8 cellular contexts compared by ENCODE assay signal in the genomic region with DNA sequence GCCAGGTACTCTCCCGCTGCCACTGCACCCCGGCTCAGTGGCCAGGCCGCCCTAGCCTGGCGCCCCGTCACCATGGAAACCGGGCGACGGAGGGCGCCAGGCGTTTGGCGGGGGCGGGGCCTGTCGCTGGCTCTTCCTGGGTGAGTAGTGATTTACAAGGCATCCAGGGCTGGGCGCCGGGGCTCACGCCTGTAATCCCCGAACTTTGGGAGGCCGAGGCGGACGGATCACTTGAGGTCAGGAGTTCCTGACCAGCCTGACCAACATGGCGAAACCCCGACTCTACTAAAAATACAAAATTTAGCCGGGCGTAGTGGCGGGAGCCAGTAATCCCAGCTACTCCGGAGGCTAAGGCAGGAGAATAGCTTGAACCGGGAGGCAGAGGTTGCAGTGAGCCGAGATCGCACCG. TPM values are rescaled to one million over a fixed set of nuclear protein-coding genes. Genes with fewer than 3 reads are reported as not detected.
DNase-seq lines count a peak whose midpoint lies in the region; TF ChIP-seq lines count a peak whose summit lies in the region.
"Not testable (repeated sequence)": the region's sequence is repeated elsewhere in the genome, so short reads cannot be mapped to it uniquely, and the experiment has no call there.

A gene (minus strand): TSS at position 107 of the 409 bp plus-strand sequence. CDS start 116 bp downstream, outside the sequence.

- peak within 1 kb of the TSS in 1 of 2 experiments; percentile 36; a peak in 2 of 4 replicates for H3K27ac ChIP-seq in SK-N-SH (ENCODE audit: low read depth in 2 of 2, low read length in 1 of 2)
- not testable (repeated sequence) for H3K27ac ChIP-seq in trophoblast cell (ENCODE audit: low read depth, low read length); suprapubic skin

- peak within 1 kb of the TSS; percentile 75 for H3K4me3 Mint-ChIP-seq in activated naive CD4-positive, alpha-beta T cell treated with anti-CD3 and anti-CD28 coated beads for 36 hours
- peak within 1 kb of the TSS; percentile 75 for H3K4me3 Mint-ChIP-seq in glutamatergic neuron (ENCODE audit: unreplicated experiment)

- DNase-seq in HFF-Myc (ENCODE audit: extremely low read depth, low read depth); SK-N-SH: not testable (repeated sequence)
- peak; percentile 58 for DNase-seq in MG63
- DNase-seq in activated naive CD4-positive, alpha-beta T cell treated with anti-CD3 and anti-CD28 coated beads for 36 hours: peak; percentile 68
- peak; percentile 76 for DNase-seq in glutamatergic neuron
- DNase-seq in trophoblast cell: peak; percentile 21 to 59
- peak in 1 of 2 donors; percentile 74 for DNase-seq in suprapubic skin (ENCODE audit: low spot score in 2 of 2)

- not testable (repeated sequence) for H3K27me3 ChIP-seq in MG63; SK-N-SH (ENCODE audit: insufficient read depth); trophoblast cell (ENCODE audit: insufficient read depth, low read length); suprapubic skin

- TF ChIP-seq EP300 in SK-N-SH (IDR thresholded peaks at IDR 0.05; ENCODE audit: borderline replicate concordance in 1 of 2, low read depth in 1 of 2, low read length in 1 of 2); suprapubic skin (IDR thresholded peaks at IDR 0.05): not testable (repeated sequence)

- H3K4ac ChIP-seq in trophoblast cell (ENCODE audit: low read depth, low read length): not testable (repeated sequence)

- intact Hi-C loops in activated naive CD4-positive, alpha-beta T cell treated with anti-CD3 and anti-CD28 coated beads for 36 hours (cut with micrococcal nuclease): loop anchor here (1.0 kb wide), 1 partner anchor 36 kb away; a partner anchor contains a TSS

- H2BK12ac ChIP-seq in trophoblast cell (ENCODE audit: low read length): not testable (repeated sequence)

- not testable (repeated sequence) for H2AK5ac ChIP-seq in trophoblast cell (ENCODE audit: low read length)

- not testable (repeated sequence) for TF ChIP-seq POLR2A in suprapubic skin (IDR thresholded peaks at IDR 0.05)

- not testable (repeated sequence) for H3K27ac Mint-ChIP-seq in activated naive CD4-positive, alpha-beta T cell treated with anti-CD3 and anti-CD28 coated beads for 36 hours; glutamatergic neuron (ENCODE audit: unreplicated experiment)

- H3K4me1 Mint-ChIP-seq in activated naive CD4-positive, alpha-beta T cell treated with anti-CD3 and anti-CD28 coated beads for 36 hours (ENCODE audit: low read depth); glutamatergic neuron (ENCODE audit: low read depth, unreplicated experiment): not testable (repeated sequence)

- H3K79me1 ChIP-seq in trophoblast cell (ENCODE audit: low read length): not testable (repeated sequence)

- POLR2A ChIA-PET in SK-N-SH (lab: Yijun Ruan, JAX): not testable (repeated sequence)

- H3K14ac ChIP-seq in trophoblast cell (ENCODE audit: low read length): peak within 1 kb of the TSS; percentile 66

- peaks cover 12% of the 10 kb centered on the region for H3K27me3 Mint-ChIP-seq in activated naive CD4-positive, alpha-beta T cell treated with anti-CD3 and anti-CD28 coated beads for 36 hours (ENCODE audit: low read depth)
- not testable (repeated sequence) for H3K27me3 Mint-ChIP-seq in glutamatergic neuron (ENCODE audit: unreplicated experiment)

- not testable (repeated sequence) for H2BK120ac ChIP-seq in trophoblast cell (ENCODE audit: insufficient read depth, low read length, poor library complexity)

- not testable (repeated sequence) for H3K36me3 ChIP-seq in MG63; SK-N-SH (replicated peaks in 1 of 2; ENCODE audit: control insufficient read depth in 1 of 2, insufficient read depth in 2 of 2, low read length in 1 of 2); trophoblast cell (ENCODE audit: control insufficient read depth in 1 of 2, insufficient read depth in 2 of 2, low read length in 2 of 2); suprapubic skin

- peak within 1 kb of the TSS; percentile 60 for H4K8ac ChIP-seq in trophoblast cell (ENCODE audit: low read depth, low read length)

- H3K9me2 ChIP-seq in SK-N-SH: not testable (repeated sequence)

- H3K23ac ChIP-seq in trophoblast cell (ENCODE audit: low read length): not testable (repeated sequence)

- H2AFZ ChIP-seq in SK-N-SH (ENCODE audit: low read depth) (peak within 1 kb of the TSS; percentile 83; the same call in 1 of the 2 replicates), trophoblast cell (ENCODE audit: insufficient read depth, low read length, poor library complexity) (peak within 1 kb of the TSS; percentile 78)

- not testable (repeated sequence) for TF ChIP-seq CTCF in HFF-Myc (IDR thresholded peaks at IDR 0.05; ENCODE audit: low read depth, low read length, missing control alignments); SK-N-SH (IDR thresholded peaks at IDR 0.05); glutamatergic neuron (IDR thresholded peaks at IDR 0.05; ENCODE audit: partially characterized antibody, unreplicated experiment); suprapubic skin (IDR thresholded peaks at IDR 0.05)

- peak within 1 kb of the TSS; percentile 34; the same call in 1 of the 2 replicates for H3K9ac ChIP-seq in SK-N-SH
- H3K9ac ChIP-seq in trophoblast cell (ENCODE audit: low read length): not testable (repeated sequence)

- H3K4me3 ChIP-seq in GM08714 (ENCODE audit: low read length) (peak within 1 kb of the TSS; percentile 32; the same call in 1 of the 2 replicates), HFF-Myc (replicated peaks; ENCODE audit: low read depth, low read length) (peak within 1 kb of the TSS; percentile 32), MG63 (peak within 1 kb of the TSS; percentile 37), SK-N-SH (ENCODE audit: low read depth in 2 of 2, low read length in 1 of 2) (peak within 1 kb of the TSS; percentile 34 to 51), suprapubic skin (peak within 1 kb of the TSS; percentile 44)
- not testable (repeated sequence) for H3K4me3 ChIP-seq in trophoblast cell (ENCODE audit: low read depth, low read length)

- not testable (repeated sequence) for H3F3A ChIP-seq in SK-N-SH (replicated peaks; ENCODE audit: insufficient read depth)

- not testable (repeated sequence) for H3K9me3 ChIP-seq in MG63; SK-N-SH; trophoblast cell (ENCODE audit: insufficient read depth, low read depth, low read length); suprapubic skin

- not testable (repeated sequence) for H3K79me2 ChIP-seq in SK-N-SH (ENCODE audit: insufficient read depth); trophoblast cell (ENCODE audit: control insufficient read depth, insufficient read depth, low read length, poor library complexity)

- CTCF ChIA-PET in SK-N-SH (lab: Yijun Ruan, JAX): interaction anchor here (0.9 to 1.3 kb wide), 2 partner anchors 36 to 37 kb away, joined by 3 read pairs; a partner anchor contains a TSS
- CTCF ChIA-PET in activated naive CD4-positive, alpha-beta T cell treated with anti-CD3 and anti-CD28 coated beads for 36 hours (lab: Charles Lee): interaction anchor here (1.0 kb wide), 1 partner anchor 187 kb away, joined by 4 read pairs; no protein-coding TSS in a partner anchor

- not testable (repeated sequence) for H4K20me1 ChIP-seq in SK-N-SH (ENCODE audit: insufficient read depth)

- H4K91ac ChIP-seq in trophoblast cell (ENCODE audit: low read depth, low read length): peak within 1 kb of the TSS; percentile 62

- H3K18ac ChIP-seq in trophoblast cell (ENCODE audit: low read length): peak within 1 kb of the TSS; percentile 45

- peak within 1 kb of the TSS; percentile 62 for H3K4me2 ChIP-seq in SK-N-SH
- peak within 1 kb of the TSS; percentile 67 for H3K4me2 ChIP-seq in trophoblast cell (ENCODE audit: low read length)

- H3K9me3 Mint-ChIP-seq in activated naive CD4-positive, alpha-beta T cell treated with anti-CD3 and anti-CD28 coated beads for 36 hours; glutamatergic neuron (ENCODE audit: unreplicated experiment): not testable (repeated sequence)

- not testable (repeated sequence) for TF ChIP-seq RAD21 in SK-N-SH (IDR thresholded peaks at IDR 0.05; ENCODE audit: low read length)

- peak within 1 kb of the TSS; percentile 49 for H2BK5ac ChIP-seq in trophoblast cell (ENCODE audit: low read depth, low read length, poor library complexity)

- 51% methylated on average over 10 of the region's 30 CpGs for WGBS in SK-N-SH (ENCODE audit: low lambda C conversion rate)
- no CpG with 5 or more reads among the region's 30 CpGs for WGBS in trophoblast cell (ENCODE audit: extremely low coverage, insufficient coverage, insufficient read length)
- 32% methylated on average over 10 of the region's 30 CpGs for WGBS in suprapubic skin

- H3K4me1 ChIP-seq in SK-N-SH (ENCODE audit: control insufficient read depth in 1 of 2, insufficient read depth in 2 of 2, low read depth in 1 of 2, low read length in 1 of 2) (peaks cover 0 to 13% of the 10 kb centered on the region in 2 experiments; a peak in 1 of 4 replicates), suprapubic skin (peaks cover 14% of the 10 kb centered on the region)
- H3K4me1 ChIP-seq in trophoblast cell (ENCODE audit: control insufficient read depth in 1 of 2, insufficient read depth in 2 of 2, low read length in 2 of 2): not testable (repeated sequence)

- not testable (repeated sequence) for H4K12ac ChIP-seq in trophoblast cell (ENCODE audit: low read depth, low read length)

- H3K36me3 Mint-ChIP-seq in activated naive CD4-positive, alpha-beta T cell treated with anti-CD3 and anti-CD28 coated beads for 36 hours (ENCODE audit: low read depth); glutamatergic neuron (ENCODE audit: unreplicated experiment): not testable (repeated sequence)

RNA-seq across cellular contexts. Expression of the gene that starts here (rescaled TPM):
- 0.54 and 3.9 TPM in 2 replicates for total RNA-seq in MG63 (2014; rRNA removed; shearing (Covaris generic); ENCODE audit: low replicate concordance)
- 14.5 and 16.2 TPM in 2 replicates for polyA plus RNA-seq in SK-N-SH (2012; rRNA removed)
- 5.7 and 9.4 TPM in 2 replicates for polyA plus RNA-seq in SK-N-SH (2012; cell fraction: cytosol; rRNA removed)
- polyA plus RNA-seq in SK-N-SH (2012; cell fraction: nucleus; rRNA removed): 53.8 and 82.8 TPM in 2 replicates
- total RNA-seq in activated naive CD4-positive, alpha-beta T cell treated with anti-CD3 and anti-CD28 coated beads for 36 hours: 1 to 10 TPM; 3.7 to 4.1 TPM
- total RNA-seq in glutamatergic neuron (ENCODE audit: unreplicated experiment) (0.29 TPM), suprapubic skin (1 to 10 TPM in 3 of 4 donors, under 1 TPM in 1; 0.96 to 2.3 (median 1.3) TPM)
- polyA plus RNA-seq in trophoblast cell (2013): 10.0 and 11.3 TPM in 2 replicates

Comparison
In these comparisons a context has a peak if more than half of its experiments do, and no peak if none do; other contexts are left out.
1. Peak in DNase-seq in glutamatergic neuron; RNA of the gene not detected or under 1 TPM.